In the genomic region with DNA sequence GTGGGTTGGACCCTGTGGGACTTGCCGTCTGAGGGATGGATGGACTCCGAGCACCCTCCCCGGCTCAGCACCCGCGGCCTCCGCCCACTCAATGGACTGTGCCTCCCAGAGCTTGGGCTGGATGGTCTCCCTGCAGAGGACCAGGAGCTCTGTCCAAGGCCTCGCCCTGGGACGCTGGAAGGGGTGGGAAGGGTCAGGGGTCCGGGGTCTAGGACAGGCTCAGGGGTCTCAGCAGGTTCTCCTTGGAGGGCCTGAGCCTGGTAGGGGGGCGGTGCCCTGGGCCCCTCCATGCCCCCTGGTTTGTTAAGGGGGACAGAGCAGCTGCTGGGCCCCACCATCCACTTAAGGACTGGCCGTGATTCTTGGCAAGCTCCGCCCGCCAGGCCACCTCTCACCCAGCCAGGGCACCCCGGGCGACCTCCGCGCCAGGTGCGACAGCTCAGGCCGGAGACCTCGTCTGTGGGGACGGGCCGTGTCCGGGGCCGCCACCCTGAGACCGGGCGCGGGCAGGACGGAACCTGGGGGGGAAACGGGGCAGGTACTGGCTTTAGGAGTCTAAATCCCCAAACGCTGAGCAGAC, we compare ENCODE assay signal across 1 cellular context.
TF ChIP-seq lines count a peak whose summit lies in the region.

No MANE protein-coding gene starts in this region.

TF ChIP-seq in HepG2, 621 proteins besides CTCF, POLR2A, EP300 and RAD21 (continued from another document and continues in another):
- TF ChIP-seq, protein P1, sequence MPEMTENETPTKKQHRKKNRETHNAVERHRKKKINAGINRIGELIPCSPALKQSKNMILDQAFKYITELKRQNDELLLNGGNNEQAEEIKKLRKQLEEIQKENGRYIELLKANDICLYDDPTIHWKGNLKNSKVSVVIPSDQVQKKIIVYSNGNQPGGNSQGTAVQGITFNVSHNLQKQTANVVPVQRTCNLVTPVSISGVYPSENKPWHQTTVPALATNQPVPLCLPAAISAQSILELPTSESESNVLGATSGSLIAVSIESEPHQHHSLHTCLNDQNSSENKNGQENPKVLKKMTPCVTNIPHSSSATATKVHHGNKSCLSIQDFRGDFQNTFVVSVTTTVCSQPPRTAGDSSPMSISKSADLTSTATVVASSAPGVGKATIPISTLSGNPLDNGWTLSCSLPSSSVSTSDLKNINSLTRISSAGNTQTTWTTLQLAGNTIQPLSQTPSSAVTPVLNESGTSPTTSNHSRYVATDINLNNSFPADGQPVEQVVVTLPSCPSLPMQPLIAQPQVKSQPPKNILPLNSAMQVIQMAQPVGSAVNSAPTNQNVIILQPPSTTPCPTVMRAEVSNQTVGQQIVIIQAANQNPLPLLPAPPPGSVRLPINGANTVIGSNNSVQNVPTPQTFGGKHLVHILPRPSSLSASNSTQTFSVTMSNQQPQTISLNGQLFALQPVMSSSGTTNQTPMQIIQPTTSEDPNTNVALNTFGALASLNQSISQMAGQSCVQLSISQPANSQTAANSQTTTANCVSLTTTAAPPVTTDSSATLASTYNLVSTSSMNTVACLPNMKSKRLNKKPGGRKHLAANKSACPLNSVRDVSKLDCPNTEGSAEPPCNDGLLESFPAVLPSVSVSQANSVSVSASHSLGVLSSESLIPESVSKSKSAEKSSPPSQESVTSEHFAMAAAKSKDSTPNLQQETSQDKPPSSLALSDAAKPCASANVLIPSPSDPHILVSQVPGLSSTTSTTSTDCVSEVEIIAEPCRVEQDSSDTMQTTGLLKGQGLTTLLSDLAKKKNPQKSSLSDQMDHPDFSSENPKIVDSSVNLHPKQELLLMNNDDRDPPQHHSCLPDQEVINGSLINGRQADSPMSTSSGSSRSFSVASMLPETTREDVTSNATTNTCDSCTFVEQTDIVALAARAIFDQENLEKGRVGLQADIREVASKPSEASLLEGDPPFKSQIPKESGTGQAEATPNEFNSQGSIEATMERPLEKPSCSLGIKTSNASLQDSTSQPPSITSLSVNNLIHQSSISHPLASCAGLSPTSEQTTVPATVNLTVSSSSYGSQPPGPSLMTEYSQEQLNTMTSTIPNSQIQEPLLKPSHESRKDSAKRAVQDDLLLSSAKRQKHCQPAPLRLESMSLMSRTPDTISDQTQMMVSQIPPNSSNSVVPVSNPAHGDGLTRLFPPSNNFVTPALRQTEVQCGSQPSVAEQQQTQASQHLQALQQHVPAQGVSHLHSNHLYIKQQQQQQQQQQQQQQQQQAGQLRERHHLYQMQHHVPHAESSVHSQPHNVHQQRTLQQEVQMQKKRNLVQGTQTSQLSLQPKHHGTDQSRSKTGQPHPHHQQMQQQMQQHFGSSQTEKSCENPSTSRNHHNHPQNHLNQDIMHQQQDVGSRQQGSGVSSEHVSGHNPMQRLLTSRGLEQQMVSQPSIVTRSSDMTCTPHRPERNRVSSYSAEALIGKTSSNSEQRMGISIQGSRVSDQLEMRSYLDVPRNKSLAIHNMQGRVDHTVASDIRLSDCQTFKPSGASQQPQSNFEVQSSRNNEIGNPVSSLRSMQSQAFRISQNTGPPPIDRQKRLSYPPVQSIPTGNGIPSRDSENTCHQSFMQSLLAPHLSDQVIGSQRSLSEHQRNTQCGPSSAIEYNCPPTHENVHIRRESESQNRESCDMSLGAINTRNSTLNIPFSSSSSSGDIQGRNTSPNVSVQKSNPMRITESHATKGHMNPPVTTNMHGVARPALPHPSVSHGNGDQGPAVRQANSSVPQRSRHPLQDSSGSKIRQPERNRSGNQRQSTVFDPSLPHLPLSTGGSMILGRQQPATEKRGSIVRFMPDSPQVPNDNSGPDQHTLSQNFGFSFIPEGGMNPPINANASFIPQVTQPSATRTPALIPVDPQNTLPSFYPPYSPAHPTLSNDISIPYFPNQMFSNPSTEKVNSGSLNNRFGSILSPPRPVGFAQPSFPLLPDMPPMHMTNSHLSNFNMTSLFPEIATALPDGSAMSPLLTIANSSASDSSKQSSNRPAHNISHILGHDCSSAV (CRISPR knock-in tag; IDR thresholded peaks at IDR 0.05; ENCODE audit: borderline replicate concordance), result no peak
- no peak for TF ChIP-seq PRPF4 (IDR thresholded peaks at IDR 0.05; ENCODE audit: low read depth, low read length, poor library complexity, severe bottlenecking)
- no peak for TF ChIP-seq PPARG (CRISPR knock-in tag; conservative IDR thresholded peaks at IDR 0.05)
- TF ChIP-seq, protein P2, sequence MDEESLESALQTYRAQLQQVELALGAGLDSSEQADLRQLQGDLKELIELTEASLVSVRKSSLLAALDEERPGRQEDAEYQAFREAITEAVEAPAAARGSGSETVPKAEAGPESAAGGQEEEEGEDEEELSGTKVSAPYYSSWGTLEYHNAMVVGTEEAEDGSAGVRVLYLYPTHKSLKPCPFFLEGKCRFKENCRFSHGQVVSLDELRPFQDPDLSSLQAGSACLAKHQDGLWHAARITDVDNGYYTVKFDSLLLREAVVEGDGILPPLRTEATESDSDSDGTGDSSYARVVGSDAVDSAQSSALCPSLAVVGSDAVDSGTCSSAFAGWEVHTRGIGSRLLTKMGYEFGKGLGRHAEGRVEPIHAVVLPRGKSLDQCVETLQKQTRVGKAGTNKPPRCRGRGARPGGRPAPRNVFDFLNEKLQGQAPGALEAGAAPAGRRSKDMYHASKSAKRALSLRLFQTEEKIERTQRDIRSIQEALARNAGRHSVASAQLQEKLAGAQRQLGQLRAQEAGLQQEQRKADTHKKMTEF (CRISPR knock-in tag; IDR thresholded peaks at IDR 0.05), result 0 out of 2 replicates have a peak, but pooled peaks have one; percentile 59
- TF ChIP-seq RFX3 (CRISPR knock-in tag; IDR thresholded peaks at IDR 0.05), result no peak
- no peak for TF ChIP-seq NR2F6 (IDR thresholded peaks at IDR 0.05)
- no peak for TF ChIP-seq NR2F6 (CRISPR knock-in tag; IDR thresholded peaks at IDR 0.05)
- no peak for TF ChIP-seq ZNF678 (CRISPR knock-in tag; IDR thresholded peaks at IDR 0.05)
- peak; percentile 63; the same call in 1 of the 2 replicates for TF ChIP-seq RXRA (CRISPR knock-in tag; IDR thresholded peaks at IDR 0.05)
- no peak for TF ChIP-seq TMF1 (CRISPR knock-in tag; IDR thresholded peaks at IDR 0.05; ENCODE audit: low read depth)
- TF ChIP-seq ZNF746 (CRISPR knock-in tag; IDR thresholded peaks at IDR 0.05), result no peak
- no peak for TF ChIP-seq MIER2 (CRISPR knock-in tag; IDR thresholded peaks at IDR 0.05)
- no peak for TF ChIP-seq KAT2B (IDR thresholded peaks at IDR 0.05; ENCODE audit: borderline replicate concordance, low read depth, low read length)
- TF ChIP-seq ZFX (CRISPR knock-in tag; IDR thresholded peaks at IDR 0.05; ENCODE audit: low read depth), result peak; percentile 74; the same call in 1 of the 2 replicates
- TF ChIP-seq FOXA3 (CRISPR knock-in tag; IDR thresholded peaks at IDR 0.05), result no peak
- no peak for TF ChIP-seq MTF2 (CRISPR knock-in tag; IDR thresholded peaks at IDR 0.05; ENCODE audit: borderline replicate concordance)
- TF ChIP-seq PAWR (CRISPR knock-in tag; IDR thresholded peaks at IDR 0.05; ENCODE audit: borderline replicate concordance), result no peak
- TF ChIP-seq, protein P3, sequence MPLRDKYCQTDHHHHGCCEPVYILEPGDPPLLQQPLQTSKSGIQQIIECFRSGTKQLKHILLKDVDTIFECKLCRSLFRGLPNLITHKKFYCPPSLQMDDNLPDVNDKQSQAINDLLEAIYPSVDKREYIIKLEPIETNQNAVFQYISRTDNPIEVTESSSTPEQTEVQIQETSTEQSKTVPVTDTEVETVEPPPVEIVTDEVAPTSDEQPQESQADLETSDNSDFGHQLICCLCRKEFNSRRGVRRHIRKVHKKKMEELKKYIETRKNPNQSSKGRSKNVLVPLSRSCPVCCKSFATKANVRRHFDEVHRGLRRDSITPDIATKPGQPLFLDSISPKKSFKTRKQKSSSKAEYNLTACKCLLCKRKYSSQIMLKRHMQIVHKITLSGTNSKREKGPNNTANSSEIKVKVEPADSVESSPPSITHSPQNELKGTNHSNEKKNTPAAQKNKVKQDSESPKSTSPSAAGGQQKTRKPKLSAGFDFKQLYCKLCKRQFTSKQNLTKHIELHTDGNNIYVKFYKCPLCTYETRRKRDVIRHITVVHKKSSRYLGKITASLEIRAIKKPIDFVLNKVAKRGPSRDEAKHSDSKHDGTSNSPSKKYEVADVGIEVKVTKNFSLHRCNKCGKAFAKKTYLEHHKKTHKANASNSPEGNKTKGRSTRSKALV (CRISPR knock-in tag; IDR thresholded peaks at IDR 0.05), result peak; percentile 63; the same call in 1 of the 2 replicates
- no peak for TF ChIP-seq ZNF816 (CRISPR knock-in tag; IDR thresholded peaks at IDR 0.05; ENCODE audit: borderline replicate concordance)
- TF ChIP-seq TBL1XR1 (IDR thresholded peaks at IDR 0.05; ENCODE audit: borderline replicate concordance, low read length, partially characterized antibody), result no peak
- TF ChIP-seq, protein P4, sequence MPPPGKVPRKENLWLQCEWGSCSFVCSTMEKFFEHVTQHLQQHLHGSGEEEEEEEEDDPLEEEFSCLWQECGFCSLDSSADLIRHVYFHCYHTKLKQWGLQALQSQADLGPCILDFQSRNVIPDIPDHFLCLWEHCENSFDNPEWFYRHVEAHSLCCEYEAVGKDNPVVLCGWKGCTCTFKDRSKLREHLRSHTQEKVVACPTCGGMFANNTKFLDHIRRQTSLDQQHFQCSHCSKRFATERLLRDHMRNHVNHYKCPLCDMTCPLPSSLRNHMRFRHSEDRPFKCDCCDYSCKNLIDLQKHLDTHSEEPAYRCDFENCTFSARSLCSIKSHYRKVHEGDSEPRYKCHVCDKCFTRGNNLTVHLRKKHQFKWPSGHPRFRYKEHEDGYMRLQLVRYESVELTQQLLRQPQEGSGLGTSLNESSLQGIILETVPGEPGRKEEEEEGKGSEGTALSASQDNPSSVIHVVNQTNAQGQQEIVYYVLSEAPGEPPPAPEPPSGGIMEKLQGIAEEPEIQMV (CRISPR knock-in tag; IDR thresholded peaks at IDR 0.05; ENCODE audit: low read depth), result no peak
- no peak for TF ChIP-seq ZNF24 (IDR thresholded peaks at IDR 0.05)
- no peak for TF ChIP-seq GATAD1 (CRISPR knock-in tag; IDR thresholded peaks at IDR 0.05)
- 0 out of 2 replicates have a peak, but pooled peaks have one; percentile 18 for TF ChIP-seq YEATS2 (CRISPR knock-in tag; IDR thresholded peaks at IDR 0.05; ENCODE audit: borderline replicate concordance)
- TF ChIP-seq, protein P5, sequence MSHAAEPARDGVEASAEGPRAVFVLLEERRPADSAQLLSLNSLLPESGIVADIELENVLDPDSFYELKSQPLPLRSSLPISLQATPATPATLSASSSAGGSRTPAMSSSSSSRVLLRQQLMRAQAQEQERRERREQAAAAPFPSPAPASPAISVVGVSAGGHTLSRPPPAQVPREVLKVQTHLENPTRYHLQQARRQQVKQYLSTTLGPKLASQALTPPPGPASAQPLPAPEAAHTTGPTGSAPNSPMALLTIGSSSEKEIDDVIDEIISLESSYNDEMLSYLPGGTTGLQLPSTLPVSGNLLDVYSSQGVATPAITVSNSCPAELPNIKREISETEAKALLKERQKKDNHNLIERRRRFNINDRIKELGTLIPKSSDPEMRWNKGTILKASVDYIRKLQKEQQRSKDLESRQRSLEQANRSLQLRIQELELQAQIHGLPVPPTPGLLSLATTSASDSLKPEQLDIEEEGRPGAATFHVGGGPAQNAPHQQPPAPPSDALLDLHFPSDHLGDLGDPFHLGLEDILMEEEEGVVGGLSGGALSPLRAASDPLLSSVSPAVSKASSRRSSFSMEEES (CRISPR knock-in tag; IDR thresholded peaks at IDR 0.05), result no peak
- no peak for TF ChIP-seq NCOA5 (CRISPR knock-in tag; IDR thresholded peaks at IDR 0.05)
- TF ChIP-seq ZNF343 (CRISPR knock-in tag; IDR thresholded peaks at IDR 0.05), result no peak
- no peak for TF ChIP-seq ZBTB8A (CRISPR knock-in tag; IDR thresholded peaks at IDR 0.05; ENCODE audit: borderline replicate concordance, low read depth)
- TF ChIP-seq, protein P6, sequence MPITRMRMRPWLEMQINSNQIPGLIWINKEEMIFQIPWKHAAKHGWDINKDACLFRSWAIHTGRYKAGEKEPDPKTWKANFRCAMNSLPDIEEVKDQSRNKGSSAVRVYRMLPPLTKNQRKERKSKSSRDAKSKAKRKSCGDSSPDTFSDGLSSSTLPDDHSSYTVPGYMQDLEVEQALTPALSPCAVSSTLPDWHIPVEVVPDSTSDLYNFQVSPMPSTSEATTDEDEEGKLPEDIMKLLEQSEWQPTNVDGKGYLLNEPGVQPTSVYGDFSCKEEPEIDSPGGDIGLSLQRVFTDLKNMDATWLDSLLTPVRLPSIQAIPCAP (CRISPR knock-in tag; IDR thresholded peaks at IDR 0.05; ENCODE audit: low read depth), result no peak
- no peak for TF ChIP-seq ZNF776 (CRISPR knock-in tag; IDR thresholded peaks at IDR 0.05)
- TF ChIP-seq ZNF564 (CRISPR knock-in tag; IDR thresholded peaks at IDR 0.05), result no peak
- no peak for TF ChIP-seq ZNF775 (CRISPR knock-in tag; IDR thresholded peaks at IDR 0.05; ENCODE audit: borderline replicate concordance)
- no peak for TF ChIP-seq ZSCAN20 (CRISPR knock-in tag; IDR thresholded peaks at IDR 0.05; ENCODE audit: borderline replicate concordance)
- TF ChIP-seq ELF3 (CRISPR knock-in tag; IDR thresholded peaks at IDR 0.05), result no peak
- no peak for TF ChIP-seq IKZF1 (IDR thresholded peaks at IDR 0.05)
- TF ChIP-seq FOSL1 (CRISPR knock-in tag; IDR thresholded peaks at IDR 0.05; ENCODE audit: borderline replicate concordance), result no peak
- no peak for TF ChIP-seq SYNCRIP (IDR thresholded peaks at IDR 0.05; ENCODE audit: insufficient read depth, low read depth, low read length)
- TF ChIP-seq MXI1 (IDR thresholded peaks at IDR 0.05; ENCODE audit: borderline replicate concordance, low read depth, low read length), result no peak
- TF ChIP-seq STAT5B (CRISPR knock-in tag; IDR thresholded peaks at IDR 0.05), result no peak
- no peak for TF ChIP-seq ATF7 (IDR thresholded peaks at IDR 0.05)
- TF ChIP-seq ATF7 (CRISPR knock-in tag; IDR thresholded peaks at IDR 0.05), result no peak
- TF ChIP-seq, protein P7, sequence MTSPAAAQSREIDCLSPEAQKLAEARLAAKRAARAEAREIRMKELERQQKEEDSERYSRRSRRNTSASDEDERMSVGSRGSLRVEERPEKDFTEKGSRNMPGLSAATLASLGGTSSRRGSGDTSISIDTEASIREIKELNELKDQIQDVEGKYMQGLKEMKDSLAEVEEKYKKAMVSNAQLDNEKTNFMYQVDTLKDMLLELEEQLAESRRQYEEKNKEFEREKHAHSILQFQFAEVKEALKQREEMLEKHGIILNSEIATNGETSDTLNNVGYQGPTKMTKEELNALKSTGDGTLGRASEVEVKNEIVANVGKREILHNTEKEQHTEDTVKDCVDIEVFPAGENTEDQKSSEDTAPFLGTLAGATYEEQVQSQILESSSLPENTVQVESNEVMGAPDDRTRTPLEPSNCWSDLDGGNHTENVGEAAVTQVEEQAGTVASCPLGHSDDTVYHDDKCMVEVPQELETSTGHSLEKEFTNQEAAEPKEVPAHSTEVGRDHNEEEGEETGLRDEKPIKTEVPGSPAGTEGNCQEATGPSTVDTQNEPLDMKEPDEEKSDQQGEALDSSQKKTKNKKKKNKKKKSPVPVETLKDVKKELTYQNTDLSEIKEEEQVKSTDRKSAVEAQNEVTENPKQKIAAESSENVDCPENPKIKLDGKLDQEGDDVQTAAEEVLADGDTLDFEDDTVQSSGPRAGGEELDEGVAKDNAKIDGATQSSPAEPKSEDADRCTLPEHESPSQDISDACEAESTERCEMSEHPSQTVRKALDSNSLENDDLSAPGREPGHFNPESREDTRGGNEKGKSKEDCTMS (CRISPR knock-in tag; conservative IDR thresholded peaks at IDR 0.05), result no peak
- TF ChIP-seq ZNF333 (CRISPR knock-in tag; IDR thresholded peaks at IDR 0.05; ENCODE audit: borderline replicate concordance), result 0 out of 2 replicates have a peak, but pooled peaks have one; percentile 61
- TF ChIP-seq SIN3A (IDR thresholded peaks at IDR 0.05; ENCODE audit: borderline replicate concordance, low read depth, low read length), result no peak
- no peak for TF ChIP-seq NCOR1 (IDR thresholded peaks at IDR 0.05; ENCODE audit: borderline replicate concordance, low read length)
- TF ChIP-seq ZNF7 (CRISPR knock-in tag; IDR thresholded peaks at IDR 0.05), result no peak
